30 cellular contexts compared by ENCODE assay signal in the genomic region with DNA sequence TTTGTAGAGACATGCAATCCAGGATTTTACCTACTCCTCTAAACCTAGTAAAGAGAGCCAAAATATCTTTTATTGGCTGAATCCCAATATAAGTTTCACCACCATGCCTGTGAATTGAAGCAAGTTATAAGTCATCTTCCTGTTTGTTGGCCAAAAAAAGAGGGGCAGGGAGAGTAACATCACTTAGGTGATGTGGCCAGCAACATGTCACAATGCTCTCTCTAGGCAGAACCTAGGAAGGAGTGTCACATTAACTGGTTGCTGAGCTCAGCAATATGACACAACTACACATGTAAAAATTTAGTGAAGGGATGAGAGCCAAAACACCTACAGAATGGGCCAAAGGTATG.
"Had no signal": no experiment of that assay in that cellular context is flagged by ENCODE, and none has a peak within 500 bp of the region (broad histone marks: within the 10 kb centered on the region; RNA-seq: fewer than 3 reads in every experiment).

No MANE protein-coding gene starts in this region.

- H3K36me3 ChIP-seq: adrenal gland, cardiac muscle cell, uterus had no signal

- H3K4me1 Mint-ChIP-seq: activated CD4-positive, alpha-beta T cell treated with anti-CD3 and anti-CD28 coated beads for 36 hours; activated naive CD8-positive, alpha-beta T cell treated with anti-CD3 and anti-CD28 coated beads for 36 hours had no signal

- H3K4me3 Mint-ChIP-seq: activated CD4-positive, alpha-beta T cell treated with anti-CD3 and anti-CD28 coated beads for 36 hours; activated naive CD4-positive, alpha-beta T cell treated with anti-CD3 and anti-CD28 coated beads for 36 hours; activated naive CD8-positive, alpha-beta T cell treated with anti-CD3 and anti-CD28 coated beads for 36 hours; effector memory CD8-positive, alpha-beta T cell; natural killer cell treated with Interleukin-12 subunit alpha and Interleukin-12 subunit beta and Interleukin-15 and Interleukin-18, amount 100 ng/mL, for 72 hours; T-helper 2 cell treated with Interferon-gamma antibody and Interleukin-4, amounts not matched to agents 5 μg/mL and 100 μg/mL, for 36 hours; type B pancreatic cell had no signal

- H3K27me3 ChIP-seq: adrenal gland, body of pancreas, cardiac muscle cell, hepatocyte, testis, uterus had no signal

- H3K27ac Mint-ChIP-seq: activated CD4-positive, alpha-beta T cell treated with anti-CD3 and anti-CD28 coated beads for 36 hours; activated naive CD4-positive, alpha-beta T cell treated with anti-CD3 and anti-CD28 coated beads for 36 hours; activated naive CD8-positive, alpha-beta T cell treated with anti-CD3 and anti-CD28 coated beads for 36 hours; effector memory CD8-positive, alpha-beta T cell; natural killer cell treated with Interleukin-12 subunit alpha and Interleukin-12 subunit beta and Interleukin-15 and Interleukin-18, amount 100 ng/mL, for 72 hours; T-helper 2 cell treated with Interferon-gamma antibody and Interleukin-4, amounts not matched to agents 5 μg/mL and 100 μg/mL, for 36 hours; type B pancreatic cell had no signal

- H3K4me1 ChIP-seq: adrenal gland, body of pancreas, testis, uterus had no signal

- H3K9me3 ChIP-seq: adrenal gland, body of pancreas, mucosa of descending colon, testis, uterus had no signal

- DNase-seq: activated CD4-positive, alpha-beta T cell treated with anti-CD3 and anti-CD28 coated beads, Interleukin-2, amount 50 U/mL, for 4 hours; activated CD4-positive, CD25-positive, alpha-beta regulatory T cell; activated effector memory CD4-positive, alpha-beta T cell treated with anti-CD3 and anti-CD28 coated beads, Interleukin-2, amount 50 U/mL, for 16 hours; activated naive CD4-positive, alpha-beta T cell treated with anti-CD3 and anti-CD28 coated beads for 36 hours; activated naive CD8-positive, alpha-beta T cell treated with anti-CD3 and anti-CD28 coated beads for 36 hours; activated T-cell treated with anti-CD3 and anti-CD28 coated beads for 4 hours; adrenal gland; aorta; body of pancreas; cerebellar nuclear complex; effector memory CD8-positive, alpha-beta T cell; glutamatergic neuron; left cardiac atrium; left ventricle myocardium superior; mucosa of descending colon; posterior cingulate gyrus; right cardiac atrium; stimulated activated CD4-positive, alpha-beta T cell treated with anti-CD3 and anti-CD28 coated beads, Interleukin-2, amount 100 ng/mL, for 48 hours; stimulated activated naive CD8-positive, alpha-beta T cell treated with anti-CD3 and anti-CD28 coated beads, Interleukin-15, Interleukin-2, amounts not matched to agents 100 U/mL and 50 U/mL, for 24 hours; T-helper 1 cell; testis; uterus had no signal

- H3K36me3 Mint-ChIP-seq: activated naive CD8-positive, alpha-beta T cell treated with anti-CD3 and anti-CD28 coated beads for 36 hours; natural killer cell treated with Interleukin-12 subunit alpha and Interleukin-12 subunit beta and Interleukin-15 and Interleukin-18, amount 100 ng/mL, for 72 hours; type B pancreatic cell had no signal

- H3K4me2 ChIP-seq: hepatocyte had no signal

- H2AFZ ChIP-seq: hepatocyte had no signal

- H3K9me3 Mint-ChIP-seq: activated naive CD4-positive, alpha-beta T cell treated with anti-CD3 and anti-CD28 coated beads for 36 hours; activated naive CD8-positive, alpha-beta T cell treated with anti-CD3 and anti-CD28 coated beads for 36 hours; effector memory CD8-positive, alpha-beta T cell; natural killer cell treated with Interleukin-12 subunit alpha and Interleukin-12 subunit beta and Interleukin-15 and Interleukin-18, amount 100 ng/mL, for 72 hours; T-helper 2 cell treated with Interferon-gamma antibody and Interleukin-4, amounts not matched to agents 5 μg/mL and 100 μg/mL, for 36 hours; type B pancreatic cell had no signal

- H3K4me3 ChIP-seq: adrenal gland, body of pancreas, cardiac muscle cell, coronary artery, hepatocyte, mucosa of descending colon, testis, uterus had no signal

- H3K27ac ChIP-seq: adrenal gland, body of pancreas, cardiac muscle cell, coronary artery, hepatocyte, testis, uterus had no signal

- H3K79me2 ChIP-seq: hepatocyte had no signal

- ATAC-seq: activated CD4-positive, alpha-beta T cell treated with anti-CD3 and anti-CD28 coated beads for 36 hours; body of pancreas; effector memory CD8-positive, alpha-beta T cell; esophagus mucosa; left cardiac atrium; left ventricle myocardium superior; mucosa of descending colon; right cardiac atrium; stimulated activated naive CD8-positive, alpha-beta T cell treated with anti-CD3 and anti-CD28 coated beads, Interleukin-15, Interleukin-2, amounts not matched to agents 100 U/mL and 50 U/mL, for 24 hours had no signal
